In the genomic region with DNA sequence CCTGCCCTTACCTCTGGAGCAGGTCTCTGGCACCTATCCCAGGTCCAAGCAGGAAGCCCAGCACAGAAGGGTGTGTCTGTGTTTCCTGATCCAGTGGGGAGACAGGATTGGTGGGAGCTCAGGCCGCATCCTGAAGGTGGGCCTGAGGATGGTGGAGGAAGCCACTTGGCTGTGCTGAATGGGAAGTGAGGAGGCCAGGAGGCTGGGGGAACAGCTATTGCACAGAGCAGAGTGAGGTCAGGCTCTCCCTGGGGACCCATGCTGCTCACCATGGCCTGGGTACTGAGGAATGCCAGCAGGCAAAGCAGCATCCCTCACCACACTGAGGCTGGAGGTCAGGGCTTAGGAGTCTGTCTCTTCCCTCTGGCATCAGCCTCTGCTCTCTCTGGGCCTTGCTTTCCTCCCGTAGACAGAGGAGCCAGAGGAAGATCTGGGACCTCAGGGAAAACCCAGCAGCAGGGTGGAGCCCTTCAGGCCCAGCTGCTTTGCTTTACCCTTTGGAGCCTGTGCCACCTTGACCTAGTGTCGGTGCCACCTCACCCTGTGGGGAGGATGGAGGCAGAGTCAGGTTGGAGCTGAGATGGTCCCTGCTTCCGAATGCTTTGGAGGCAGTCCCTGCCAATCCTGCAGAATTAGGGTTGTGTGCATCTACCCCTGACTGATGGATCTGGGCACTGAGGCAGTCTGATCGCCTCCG, we compare ENCODE assay signal across 17 cellular contexts. TPM values are rescaled to one million over a fixed set of nuclear protein-coding genes. Genes with fewer than 3 reads are reported as not detected.
DNase-seq lines count a peak whose midpoint lies in the region; ATAC-seq and TF ChIP-seq lines count a peak whose summit lies in the region.
"Had no signal": no experiment of that assay in that cellular context is flagged by ENCODE, and none has a peak within 500 bp of the region (broad histone marks: within the 10 kb centered on the region; RNA-seq: fewer than 3 reads in every experiment).

No MANE protein-coding gene starts in this region.

- H3K27me3 Mint-ChIP-seq in CD8-positive, alpha-beta T cell (ENCODE audit: low read depth): peaks cover 7% of the 10 kb centered on the region
- no peaks in the 10 kb centered on the region for H3K27me3 Mint-ChIP-seq in glutamatergic neuron (ENCODE audit: unreplicated experiment)

- no peaks in the 10 kb centered on the region for H3K4me1 ChIP-seq in CD8-positive, alpha-beta T cell (ENCODE audit: insufficient read depth, low read length)
- H3K4me1 ChIP-seq in RWPE2 (ENCODE audit: insufficient read depth, poor library complexity, severe bottlenecking): no peaks in the 10 kb centered on the region
- H3K4me1 ChIP-seq: ascending aorta had no signal

- H3K36me3 ChIP-seq in CD8-positive, alpha-beta T cell (ENCODE audit: insufficient read depth, low read length): no peaks in the 10 kb centered on the region
- H3K36me3 ChIP-seq in RWPE2 (ENCODE audit: low read depth): no peaks in the 10 kb centered on the region
- H3K36me3 ChIP-seq: ascending aorta, ovary had no signal

- ATAC-seq in CD8-positive, alpha-beta T cell: no peak
- ATAC-seq in RWPE2 (ENCODE audit: low read depth) (no peak), sciatic nerve (peak; percentile 30), HG02610 (IDR thresholded peaks at IDR 0.05; ENCODE audit: unreplicated experiment) (no peak)

- no peaks in the 10 kb centered on the region for H3K36me3 Mint-ChIP-seq in CD8-positive, alpha-beta T cell
- H3K36me3 Mint-ChIP-seq in glutamatergic neuron (ENCODE audit: unreplicated experiment): no peaks in the 10 kb centered on the region

- no peak overlapping the region for H3K4me3 Mint-ChIP-seq in CD8-positive, alpha-beta T cell
- H3K4me3 Mint-ChIP-seq in glutamatergic neuron (ENCODE audit: unreplicated experiment): no peak overlapping the region
- H3K4me3 Mint-ChIP-seq: activated T-helper 1 cell treated with anti-CD3 and anti-CD28 coated beads, Interleukin-12 subunit alpha, Interleukin-12 subunit beta, Interleukin-2, Interleukin-4 antibody, amounts not matched to agents 30 ng/mL and 10 ng/mL and 1 ng/mL, durations not matched to agents 14 hours and 24 hours and 36 hours had no signal

- intact Hi-C loops in CD8-positive, alpha-beta T cell (cut with DNase I, micrococcal nuclease): no loop called here
- intact Hi-C loops in sciatic nerve (cut with DNase I): no loop called here

- peaks cover 2% of the 10 kb centered on the region for H3K4me1 Mint-ChIP-seq in CD8-positive, alpha-beta T cell (ENCODE audit: low read depth)
- peaks cover 20% of the 10 kb centered on the region for H3K4me1 Mint-ChIP-seq in glutamatergic neuron (ENCODE audit: low read depth, unreplicated experiment)

- no peak overlapping the region for H3K27ac ChIP-seq in CD8-positive, alpha-beta T cell (ENCODE audit: low read depth, low read length)
- no peak overlapping the region for H3K27ac ChIP-seq in RWPE2 (ENCODE audit: poor library complexity, severe bottlenecking)
- H3K27ac ChIP-seq: ascending aorta, ovary had no signal

- H3K27ac Mint-ChIP-seq in CD8-positive, alpha-beta T cell: peak overlapping the region; percentile 10
- H3K27ac Mint-ChIP-seq in glutamatergic neuron (ENCODE audit: unreplicated experiment): peak overlapping the region; percentile 18
- H3K27ac Mint-ChIP-seq: activated T-helper 1 cell treated with anti-CD3 and anti-CD28 coated beads, Interleukin-12 subunit alpha, Interleukin-12 subunit beta, Interleukin-2, Interleukin-4 antibody, amounts not matched to agents 30 ng/mL and 10 ng/mL and 1 ng/mL, durations not matched to agents 14 hours and 24 hours and 36 hours had no signal

- no peak overlapping the region for H3K4me3 ChIP-seq in CD8-positive, alpha-beta T cell (ENCODE audit: low read depth, low read length)
- H3K4me3 ChIP-seq in RWPE2 (ENCODE audit: severe bottlenecking): no peak overlapping the region
- H3K4me3 ChIP-seq: ascending aorta, ovary had no signal

- DNase-seq in CD8-positive, alpha-beta T cell: no peak
- DNase-seq in RWPE2 (ENCODE audit: low spot score): peak; percentile 24
- no peak for DNase-seq in glutamatergic neuron
- DNase-seq in sciatic nerve (ENCODE audit: low spot score): peak; percentile 47
- DNase-seq in stimulated activated CD4-positive, alpha-beta T cell treated with anti-CD3 and anti-CD28 coated beads, Interleukin-4, amount 100 ng/mL, for 1 hour: no peak
- no peak for DNase-seq in H4 (ENCODE audit: low spot score)
- DNase-seq: activated CD4-positive, alpha-beta T cell treated with anti-CD3 and anti-CD28 coated beads for 4 hours; DND-41; foreskin fibroblast; Karpas-422; midbrain; NCI-H187; RPMI8226 had no signal

- H3K9me3 ChIP-seq in CD8-positive, alpha-beta T cell (ENCODE audit: low read length): no peaks in the 10 kb centered on the region
- no peaks in the 10 kb centered on the region for H3K9me3 ChIP-seq in RWPE2 (ENCODE audit: severe bottlenecking)
- H3K9me3 ChIP-seq: ascending aorta, ovary had no signal

- POLR2A ChIA-PET in CD8-positive, alpha-beta T cell (lab: Charles Lee): no interaction called here

- no peaks in the 10 kb centered on the region for H3K9me3 Mint-ChIP-seq in CD8-positive, alpha-beta T cell
- peaks cover 1% of the 10 kb centered on the region for H3K9me3 Mint-ChIP-seq in glutamatergic neuron (ENCODE audit: unreplicated experiment)
- H3K9me3 Mint-ChIP-seq: activated T-helper 1 cell treated with anti-CD3 and anti-CD28 coated beads, Interleukin-12 subunit alpha, Interleukin-12 subunit beta, Interleukin-2, Interleukin-4 antibody, amounts not matched to agents 30 ng/mL and 10 ng/mL and 1 ng/mL, durations not matched to agents 14 hours and 24 hours and 36 hours had no signal

- no peaks in the 10 kb centered on the region for H3K27me3 ChIP-seq in CD8-positive, alpha-beta T cell (ENCODE audit: insufficient read depth, low read length)
- no peaks in the 10 kb centered on the region for H3K27me3 ChIP-seq in RWPE2 (ENCODE audit: insufficient read depth, poor library complexity, severe bottlenecking)
- H3K27me3 ChIP-seq: ascending aorta, ovary had no signal

- CTCF ChIA-PET in CD8-positive, alpha-beta T cell (lab: Charles Lee): interaction anchor here (1.1 kb wide), 1 partner anchor 15 kb away, joined by 4 read pairs; no protein-coding TSS in a partner anchor

- no peak for TF ChIP-seq CTCF in CD8-positive, alpha-beta T cell (IDR thresholded peaks at IDR 0.05)
- TF ChIP-seq CTCF in RWPE2 (IDR thresholded peaks at IDR 0.05; ENCODE audit: poor library complexity, severe bottlenecking) (no peak), glutamatergic neuron (IDR thresholded peaks at IDR 0.05; ENCODE audit: partially characterized antibody, unreplicated experiment) (no peak)

RNA-seq across cellular contexts. Expression of a gene that starts 39.0 kb away (rescaled TPM):
- 10 to 100 TPM in 1 of 2 experiments, 1 to 10 TPM in 1; 8.7 to 10.1 TPM for total RNA-seq in CD8-positive, alpha-beta T cell
- 2.0 TPM for total RNA-seq in glutamatergic neuron (ENCODE audit: unreplicated experiment)
- total RNA-seq in sciatic nerve: 20.1 TPM
- total RNA-seq in H4 (2014; rRNA removed; shearing (Covaris generic)): 0.37 and 0.47 TPM in 2 replicates

Comparison
In these comparisons a context has a peak if more than half of its experiments do, and no peak if none do; other contexts are left out.
1. DNase-seq: peak in RWPE2 (single experiment) and sciatic nerve (single experiment); none in CD8-positive, alpha-beta T cell (0 of 7), glutamatergic neuron (single experiment), stimulated activated CD4-positive, alpha-beta T cell treated with anti-CD3 and anti-CD28 coated beads, Interleukin-4, amount 100 ng/mL, for 1 hour (single experiment) and H4 (single experiment).